In genomic region chr1:100344774-100345173, GRCh38 we compare ENCODE assay signal across 19 cellular contexts.
"Had no signal": no experiment of that assay in that cellular context is flagged by ENCODE, and none has a peak within 500 bp of the region (broad histone marks: within the 10 kb centered on the region; RNA-seq: fewer than 3 reads in every experiment).

No MANE protein-coding gene starts in this region.

- ATAC-seq: heart left ventricle; left colon; left ventricle myocardium superior; naive thymus-derived CD8-positive, alpha-beta T cell; stimulated activated naive CD8-positive, alpha-beta T cell treated with anti-CD3 and anti-CD28 coated beads, Interleukin-15, Interleukin-2, amounts not matched to agents 100 U/mL and 50 U/mL, for 24 hours had no signal

- H3K27ac ChIP-seq: colonic mucosa, heart left ventricle, neutrophil, right atrium auricular region, sigmoid colon, suprapubic skin, thyroid gland had no signal

- H3K9me3 ChIP-seq: colonic mucosa, heart left ventricle, neutrophil, right atrium auricular region, sigmoid colon, suprapubic skin, thyroid gland had no signal

- H3K4me3 ChIP-seq: colonic mucosa, heart left ventricle, lung, right atrium auricular region, sigmoid colon, suprapubic skin, thyroid gland had no signal

- DNase-seq: colonic mucosa; dermis blood vessel endothelial cell; foreskin melanocyte; heart left ventricle; hippocampal formation; left colon; left ventricle myocardium superior; naive thymus-derived CD8-positive, alpha-beta T cell; posterior cingulate gyrus; sigmoid colon; small intestine; stimulated activated CD4-positive, alpha-beta T cell treated with anti-CD3 and anti-CD28 coated beads, Interleukin-12 subunit alpha, Interleukin-12 subunit beta, amount 100 ng/mL, for 4 hours; stimulated activated naive CD8-positive, alpha-beta T cell treated with anti-CD3 and anti-CD28 coated beads, Interleukin-15, Interleukin-2, amounts not matched to agents 100 U/mL and 50 U/mL, for 24 hours; thyroid gland had no signal

- FAIRE-seq: small intestine, urothelium cell line had no signal

- H3K4me1 ChIP-seq: colonic mucosa, right atrium auricular region, sigmoid colon, suprapubic skin, thyroid gland had no signal

- H3K36me3 ChIP-seq: colonic mucosa, heart left ventricle, neutrophil, right atrium auricular region, sigmoid colon, suprapubic skin, thyroid gland had no signal

- H3K27me3 ChIP-seq: colonic mucosa, heart left ventricle, neutrophil, right atrium auricular region, sigmoid colon, suprapubic skin, thyroid gland had no signal
